1 cellular context compared by ENCODE assay signal in the genomic region with DNA sequence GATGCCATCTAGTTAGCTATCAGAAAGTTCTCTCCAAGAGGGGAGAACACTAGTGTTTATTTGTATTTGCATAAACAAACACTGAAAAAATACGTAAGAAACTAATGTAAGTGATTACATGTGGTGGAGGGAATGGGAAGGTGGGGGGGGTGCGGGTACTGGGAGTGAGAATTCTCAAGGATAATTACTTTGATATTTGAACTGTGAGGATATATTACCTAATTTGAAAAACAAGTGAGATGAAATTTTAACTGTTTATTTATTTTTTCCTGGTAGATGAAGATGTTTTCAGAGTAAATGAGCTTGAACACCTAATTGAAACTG.
TF ChIP-seq lines count a peak whose summit lies in the region.

No MANE protein-coding gene starts in this region.

TF ChIP-seq in HEK293, 187 proteins besides CTCF, POLR2A, EP300 and RAD21:
- TF ChIP-seq, protein P1, sequence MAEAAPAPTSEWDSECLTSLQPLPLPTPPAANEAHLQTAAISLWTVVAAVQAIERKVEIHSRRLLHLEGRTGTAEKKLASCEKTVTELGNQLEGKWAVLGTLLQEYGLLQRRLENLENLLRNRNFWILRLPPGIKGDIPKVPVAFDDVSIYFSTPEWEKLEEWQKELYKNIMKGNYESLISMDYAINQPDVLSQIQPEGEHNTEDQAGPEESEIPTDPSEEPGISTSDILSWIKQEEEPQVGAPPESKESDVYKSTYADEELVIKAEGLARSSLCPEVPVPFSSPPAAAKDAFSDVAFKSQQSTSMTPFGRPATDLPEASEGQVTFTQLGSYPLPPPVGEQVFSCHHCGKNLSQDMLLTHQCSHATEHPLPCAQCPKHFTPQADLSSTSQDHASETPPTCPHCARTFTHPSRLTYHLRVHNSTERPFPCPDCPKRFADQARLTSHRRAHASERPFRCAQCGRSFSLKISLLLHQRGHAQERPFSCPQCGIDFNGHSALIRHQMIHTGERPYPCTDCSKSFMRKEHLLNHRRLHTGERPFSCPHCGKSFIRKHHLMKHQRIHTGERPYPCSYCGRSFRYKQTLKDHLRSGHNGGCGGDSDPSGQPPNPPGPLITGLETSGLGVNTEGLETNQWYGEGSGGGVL (tag by site-specific recombination; IDR thresholded peaks at IDR 0.05) = peak; percentile 77
- TF ChIP-seq WT1 (tag by site-specific recombination; IDR thresholded peaks at IDR 0.05) (0 out of 2 replicates have a peak, but pooled peaks have one; percentile 43), ZNF791 (tag by site-specific recombination; IDR thresholded peaks at IDR 0.05) (no peak), ZNF747 (tag by site-specific recombination; IDR thresholded peaks at IDR 0.05) (no peak), IKZF3 (tag by site-specific recombination; IDR thresholded peaks at IDR 0.05) (0 out of 2 replicates have a peak, but pooled peaks have one; percentile 28), ZNF600 (tag by site-specific recombination; IDR thresholded peaks at IDR 0.05) (0 out of 2 replicates have a peak, but pooled peaks have one; percentile 22), ZNF24 (tag by site-specific recombination; IDR thresholded peaks at IDR 0.05) (no peak), ZNF114 (tag by site-specific recombination; IDR thresholded peaks at IDR 0.05) (no peak), ZNF776 (tag by site-specific recombination; IDR thresholded peaks at IDR 0.05; ENCODE audit: borderline replicate concordance) (no peak), ZNF626 (tag by site-specific recombination; IDR thresholded peaks at IDR 0.05) (no peak), ZNF768 (tag by site-specific recombination; IDR thresholded peaks at IDR 0.05) (no peak), ZSCAN30 (tag by site-specific recombination; IDR thresholded peaks at IDR 0.05) (no peak), SETDB1 (IDR thresholded peaks at IDR 0.05; ENCODE audit: insufficient read length, low read length) (no peak), ZNF174 (tag by site-specific recombination; IDR thresholded peaks at IDR 0.05) (no peak), ZNF654 (tag by site-specific recombination; IDR thresholded peaks at IDR 0.05; ENCODE audit: low read depth) (no peak)
- TF ChIP-seq, protein P2, sequence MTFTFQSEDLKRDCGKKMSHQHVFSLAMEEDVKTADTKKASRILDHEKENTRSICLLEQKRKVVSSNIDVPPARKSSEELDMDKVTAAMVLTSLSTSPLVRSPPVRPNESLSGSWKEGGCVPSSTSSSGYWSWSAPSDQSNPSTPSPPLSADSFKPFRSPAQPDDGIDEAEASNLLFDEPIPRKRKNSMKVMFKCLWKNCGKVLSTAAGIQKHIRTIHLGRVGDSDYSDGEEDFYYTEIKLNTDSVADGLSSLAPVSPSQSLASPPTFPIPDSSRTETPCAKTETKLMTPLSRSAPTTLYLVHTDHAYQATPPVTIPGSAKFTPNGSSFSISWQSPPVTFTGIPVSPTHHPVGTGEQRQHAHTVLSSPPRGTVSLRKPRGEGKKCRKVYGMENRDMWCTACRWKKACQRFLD (tag by site-specific recombination; IDR thresholded peaks at IDR 0.05) = no peak
- TF ChIP-seq, protein P3, sequence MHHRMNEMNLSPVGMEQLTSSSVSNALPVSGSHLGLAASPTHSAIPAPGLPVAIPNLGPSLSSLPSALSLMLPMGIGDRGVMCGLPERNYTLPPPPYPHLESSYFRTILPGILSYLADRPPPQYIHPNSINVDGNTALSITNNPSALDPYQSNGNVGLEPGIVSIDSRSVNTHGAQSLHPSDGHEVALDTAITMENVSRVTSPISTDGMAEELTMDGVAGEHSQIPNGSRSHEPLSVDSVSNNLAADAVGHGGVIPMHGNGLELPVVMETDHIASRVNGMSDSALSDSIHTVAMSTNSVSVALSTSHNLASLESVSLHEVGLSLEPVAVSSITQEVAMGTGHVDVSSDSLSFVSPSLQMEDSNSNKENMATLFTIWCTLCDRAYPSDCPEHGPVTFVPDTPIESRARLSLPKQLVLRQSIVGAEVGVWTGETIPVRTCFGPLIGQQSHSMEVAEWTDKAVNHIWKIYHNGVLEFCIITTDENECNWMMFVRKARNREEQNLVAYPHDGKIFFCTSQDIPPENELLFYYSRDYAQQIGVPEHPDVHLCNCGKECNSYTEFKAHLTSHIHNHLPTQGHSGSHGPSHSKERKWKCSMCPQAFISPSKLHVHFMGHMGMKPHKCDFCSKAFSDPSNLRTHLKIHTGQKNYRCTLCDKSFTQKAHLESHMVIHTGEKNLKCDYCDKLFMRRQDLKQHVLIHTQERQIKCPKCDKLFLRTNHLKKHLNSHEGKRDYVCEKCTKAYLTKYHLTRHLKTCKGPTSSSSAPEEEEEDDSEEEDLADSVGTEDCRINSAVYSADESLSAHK (tag by site-specific recombination; IDR thresholded peaks at IDR 0.05) = no peak
- TF ChIP-seq, protein P4, sequence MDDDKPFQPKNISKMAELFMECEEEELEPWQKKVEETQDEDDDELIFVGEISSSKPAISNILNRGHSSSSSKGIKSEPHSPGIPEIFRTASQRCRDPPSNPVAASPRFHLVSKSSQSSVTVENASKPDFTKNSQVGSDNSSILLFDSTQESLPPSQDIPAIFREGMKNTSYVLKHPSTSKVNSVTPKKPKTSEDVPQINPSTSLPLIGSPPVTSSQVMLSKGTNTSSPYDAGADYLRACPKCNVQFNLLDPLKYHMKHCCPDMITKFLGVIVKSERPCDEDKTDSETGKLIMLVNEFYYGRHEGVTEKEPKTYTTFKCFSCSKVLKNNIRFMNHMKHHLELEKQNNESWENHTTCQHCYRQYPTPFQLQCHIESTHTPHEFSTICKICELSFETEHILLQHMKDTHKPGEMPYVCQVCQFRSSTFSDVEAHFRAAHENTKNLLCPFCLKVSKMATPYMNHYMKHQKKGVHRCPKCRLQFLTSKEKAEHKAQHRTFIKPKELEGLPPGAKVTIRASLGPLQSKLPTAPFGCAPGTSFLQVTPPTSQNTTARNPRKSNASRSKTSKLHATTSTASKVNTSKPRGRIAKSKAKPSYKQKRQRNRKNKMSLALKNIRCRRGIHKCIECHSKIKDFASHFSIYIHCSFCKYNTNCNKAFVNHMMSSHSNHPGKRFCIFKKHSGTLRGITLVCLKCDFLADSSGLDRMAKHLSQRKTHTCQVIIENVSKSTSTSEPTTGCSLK (tag by site-specific recombination; IDR thresholded peaks at IDR 0.05) = no peak
- TF ChIP-seq, protein P5, sequence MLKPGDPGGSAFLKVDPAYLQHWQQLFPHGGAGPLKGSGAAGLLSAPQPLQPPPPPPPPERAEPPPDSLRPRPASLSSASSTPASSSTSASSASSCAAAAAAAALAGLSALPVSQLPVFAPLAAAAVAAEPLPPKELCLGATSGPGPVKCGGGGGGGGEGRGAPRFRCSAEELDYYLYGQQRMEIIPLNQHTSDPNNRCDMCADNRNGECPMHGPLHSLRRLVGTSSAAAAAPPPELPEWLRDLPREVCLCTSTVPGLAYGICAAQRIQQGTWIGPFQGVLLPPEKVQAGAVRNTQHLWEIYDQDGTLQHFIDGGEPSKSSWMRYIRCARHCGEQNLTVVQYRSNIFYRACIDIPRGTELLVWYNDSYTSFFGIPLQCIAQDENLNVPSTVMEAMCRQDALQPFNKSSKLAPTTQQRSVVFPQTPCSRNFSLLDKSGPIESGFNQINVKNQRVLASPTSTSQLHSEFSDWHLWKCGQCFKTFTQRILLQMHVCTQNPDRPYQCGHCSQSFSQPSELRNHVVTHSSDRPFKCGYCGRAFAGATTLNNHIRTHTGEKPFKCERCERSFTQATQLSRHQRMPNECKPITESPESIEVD (tag by site-specific recombination; IDR thresholded peaks at IDR 0.05) = peak; percentile 60
- TF ChIP-seq, protein P6, sequence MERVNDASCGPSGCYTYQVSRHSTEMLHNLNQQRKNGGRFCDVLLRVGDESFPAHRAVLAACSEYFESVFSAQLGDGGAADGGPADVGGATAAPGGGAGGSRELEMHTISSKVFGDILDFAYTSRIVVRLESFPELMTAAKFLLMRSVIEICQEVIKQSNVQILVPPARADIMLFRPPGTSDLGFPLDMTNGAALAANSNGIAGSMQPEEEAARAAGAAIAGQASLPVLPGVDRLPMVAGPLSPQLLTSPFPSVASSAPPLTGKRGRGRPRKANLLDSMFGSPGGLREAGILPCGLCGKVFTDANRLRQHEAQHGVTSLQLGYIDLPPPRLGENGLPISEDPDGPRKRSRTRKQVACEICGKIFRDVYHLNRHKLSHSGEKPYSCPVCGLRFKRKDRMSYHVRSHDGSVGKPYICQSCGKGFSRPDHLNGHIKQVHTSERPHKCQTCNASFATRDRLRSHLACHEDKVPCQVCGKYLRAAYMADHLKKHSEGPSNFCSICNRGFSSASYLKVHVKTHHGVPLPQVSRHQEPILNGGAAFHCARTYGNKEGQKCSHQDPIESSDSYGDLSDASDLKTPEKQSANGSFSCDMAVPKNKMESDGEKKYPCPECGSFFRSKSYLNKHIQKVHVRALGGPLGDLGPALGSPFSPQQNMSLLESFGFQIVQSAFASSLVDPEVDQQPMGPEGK (tag by site-specific recombination; IDR thresholded peaks at IDR 0.05) = no peak
- TF ChIP-seq, protein P7, sequence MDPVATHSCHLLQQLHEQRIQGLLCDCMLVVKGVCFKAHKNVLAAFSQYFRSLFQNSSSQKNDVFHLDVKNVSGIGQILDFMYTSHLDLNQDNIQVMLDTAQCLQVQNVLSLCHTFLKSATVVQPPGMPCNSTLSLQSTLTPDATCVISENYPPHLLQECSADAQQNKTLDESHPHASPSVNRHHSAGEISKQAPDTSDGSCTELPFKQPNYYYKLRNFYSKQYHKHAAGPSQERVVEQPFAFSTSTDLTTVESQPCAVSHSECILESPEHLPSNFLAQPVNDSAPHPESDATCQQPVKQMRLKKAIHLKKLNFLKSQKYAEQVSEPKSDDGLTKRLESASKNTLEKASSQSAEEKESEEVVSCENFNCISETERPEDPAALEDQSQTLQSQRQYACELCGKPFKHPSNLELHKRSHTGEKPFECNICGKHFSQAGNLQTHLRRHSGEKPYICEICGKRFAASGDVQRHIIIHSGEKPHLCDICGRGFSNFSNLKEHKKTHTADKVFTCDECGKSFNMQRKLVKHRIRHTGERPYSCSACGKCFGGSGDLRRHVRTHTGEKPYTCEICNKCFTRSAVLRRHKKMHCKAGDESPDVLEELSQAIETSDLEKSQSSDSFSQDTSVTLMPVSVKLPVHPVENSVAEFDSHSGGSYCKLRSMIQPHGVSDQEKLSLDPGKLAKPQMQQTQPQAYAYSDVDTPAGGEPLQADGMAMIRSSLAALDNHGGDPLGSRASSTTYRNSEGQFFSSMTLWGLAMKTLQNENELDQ (tag by site-specific recombination; IDR thresholded peaks at IDR 0.05; ENCODE audit: low read depth) = no peak
TF ChIP-seq in HEK293: peak in this region for 5.
